In genomic region chr3:15262021-15262420, GRCh38 we compare ENCODE assay signal across 13 cellular contexts.
"Had no signal": no experiment of that assay in that cellular context is flagged by ENCODE, and none has a peak within 500 bp of the region (broad histone marks: within the 10 kb centered on the region; RNA-seq: fewer than 3 reads in every experiment).

No MANE protein-coding gene starts in this region.

- H3K27me3 Mint-ChIP-seq: activated CD4-positive, alpha-beta T cell treated with anti-CD3 and anti-CD28 coated beads, Interleukin-2, amount 10 ng/mL, durations not matched to agents 7 days and 5 days; activated naive CD4-positive, alpha-beta T cell treated with anti-CD3 and anti-CD28 coated beads, Interleukin-2, amount 10 ng/mL, durations not matched to agents 7 days and 5 days; stimulated activated naive CD8-positive, alpha-beta T cell treated with anti-CD3 and anti-CD28 coated beads, Interleukin-15, Interleukin-2, amounts not matched to agents 100 ng/mL and 50 ng/mL, for 24 hours had no signal

- DNase-seq: activated CD4-positive, alpha-beta T cell treated with anti-CD3 and anti-CD28 coated beads, Interleukin-2, amount 10 ng/mL, durations not matched to agents 7 days and 5 days; activated CD4-positive, CD25-positive, alpha-beta regulatory T cell; activated naive CD4-positive, alpha-beta T cell treated with anti-CD3 and anti-CD28 coated beads, Interleukin-2, amount 10 ng/mL, durations not matched to agents 7 days and 5 days; brain microvascular endothelial cell; left cardiac atrium; lower lobe of right lung; stimulated activated CD4-positive, alpha-beta T cell treated with anti-CD3 and anti-CD28 coated beads, Interleukin-2, amount 100 ng/mL, for 48 hours; stimulated activated CD8-positive, alpha-beta memory T cell treated with anti-CD3 and anti-CD28 coated beads, Interleukin-4, amount 100 ng/mL, for 48 hours; T-helper 2 cell; testis had no signal

- H3K9me3 Mint-ChIP-seq: activated CD4-positive, alpha-beta T cell treated with anti-CD3 and anti-CD28 coated beads, Interleukin-2, amount 10 ng/mL, durations not matched to agents 7 days and 5 days; activated naive CD4-positive, alpha-beta T cell treated with anti-CD3 and anti-CD28 coated beads, Interleukin-2, amount 10 ng/mL, durations not matched to agents 7 days and 5 days; nephron; stimulated activated naive CD8-positive, alpha-beta T cell treated with anti-CD3 and anti-CD28 coated beads, Interleukin-15, Interleukin-2, amounts not matched to agents 100 ng/mL and 50 ng/mL, for 24 hours had no signal

- H3K27ac Mint-ChIP-seq: activated CD4-positive, alpha-beta T cell treated with anti-CD3 and anti-CD28 coated beads, Interleukin-2, amount 10 ng/mL, durations not matched to agents 7 days and 5 days; nephron had no signal

- H3K4me3 Mint-ChIP-seq: activated CD4-positive, alpha-beta T cell treated with anti-CD3 and anti-CD28 coated beads, Interleukin-2, amount 10 ng/mL, durations not matched to agents 7 days and 5 days; activated naive CD4-positive, alpha-beta T cell treated with anti-CD3 and anti-CD28 coated beads, Interleukin-2, amount 10 ng/mL, durations not matched to agents 7 days and 5 days; nephron; stimulated activated naive CD8-positive, alpha-beta T cell treated with anti-CD3 and anti-CD28 coated beads, Interleukin-15, Interleukin-2, amounts not matched to agents 100 ng/mL and 50 ng/mL, for 24 hours had no signal

- ATAC-seq: left cardiac atrium, lower lobe of right lung, psoas muscle had no signal
